1 cellular context compared by ENCODE assay signal in genomic region chr5:126849101-126849678, GRCh38.
TF ChIP-seq lines count a peak whose summit lies in the region.

No MANE protein-coding gene starts in this region.

TF ChIP-seq in IMR-90, 13 proteins besides CTCF, POLR2A, EP300 and RAD21 (continued from another document):
- TF ChIP-seq ELK1 (IDR thresholded peaks at IDR 0.05; ENCODE audit: borderline replicate concordance, low read depth, low read length): no peak
